Comparison of ENCODE assay signal across 21 cellular contexts in genomic region chr18:1273469-1273868, GRCh38.
A peak's percentile ranks its signal among the peaks of the same experiment; 100 is the strongest.
DNase-seq lines count a peak whose midpoint lies in the region; ATAC-seq, FAIRE-seq and TF ChIP-seq lines count a peak whose summit lies in the region.
"Had no signal": no experiment of that assay in that cellular context is flagged by ENCODE, and none has a peak within 500 bp of the region (broad histone marks: within the 10 kb centered on the region; RNA-seq: fewer than 3 reads in every experiment).

No MANE protein-coding gene starts in this region.

- TF ChIP-seq EP300 in A549 (IDR thresholded peaks at IDR 0.05): no peak

- POLR2A ChIA-PET in A549 (lab: Yijun Ruan, JAX): no interaction called here
- POLR2A ChIA-PET in IMR-90 (lab: Charles Lee; ENCODE audit: unreplicated experiment): no interaction called here

- no peaks in the 10 kb centered on the region for H3K4me1 Mint-ChIP-seq in effector memory CD8-positive, alpha-beta T cell (ENCODE audit: low read depth in 2 of 2)
- H3K4me1 Mint-ChIP-seq: CD14-positive monocyte; CD4-positive, alpha-beta memory T cell; CD4-positive, CD25-positive, alpha-beta regulatory T cell; CD8-positive, alpha-beta memory T cell had no signal

- H3K4me1 ChIP-seq in A549: 0 out of 3 replicates have a peak, but pooled peaks cover 3% of the 10 kb centered on the region
- H3K4me1 ChIP-seq in IMR-90 (ENCODE audit: control insufficient read depth, insufficient read depth, low read length): no peaks in the 10 kb centered on the region
- H3K4me1 ChIP-seq: BE2C had no signal

- H3K9ac ChIP-seq in IMR-90 (ENCODE audit: low read depth, low read length): no peak overlapping the region
- H3K9ac ChIP-seq: BLaER1 had no signal

- H3K9me3 ChIP-seq in A549: no peaks in the 10 kb centered on the region
- H3K9me3 ChIP-seq in IMR-90 (ENCODE audit: control insufficient read depth, insufficient read depth, low read length): peaks cover 11% of the 10 kb centered on the region
- H3K9me3 ChIP-seq: BE2C, BLaER1 had no signal

- peak; percentile 11 for DNase-seq in NCI-H82 (lab: John Stamatoyannopoulos, UW)
- no peak for DNase-seq in NCI-H82 treated with DMSO at 0.1 percent for 48 hours (lab: John Stamatoyannopoulos, UW; ENCODE audit: unreplicated experiment)
- DNase-seq in A549 (ENCODE audit: low read depth in 1 of 2, low spot score in 1 of 2): no peak
- DNase-seq in IMR-90: no peak
- no peak for DNase-seq in effector memory CD8-positive, alpha-beta T cell
- DNase-seq in medulla oblongata (ENCODE audit: extremely low spot score): no peak
- DNase-seq: ACHN; BE2C; C1 segment of cervical spinal cord; CD4-positive, alpha-beta memory T cell; CD4-positive, CD25-positive, alpha-beta regulatory T cell; CD8-positive, alpha-beta memory T cell; COR-L47; DMS79 treated with DMSO at 0.1 percent for 48 hours; GF-D8 had no signal

- in situ Hi-C loops in IMR-90 (cut with MboI; ENCODE audit: low sequenced_read_pairs): no loop called here

- H3K9me1 ChIP-seq in IMR-90 (ENCODE audit: insufficient read depth, low read length): no peaks in the 10 kb centered on the region

- no peak overlapping the region for H2BK15ac ChIP-seq in IMR-90 (ENCODE audit: low read depth, low read length)

- no peak overlapping the region for H3K18ac ChIP-seq in IMR-90 (ENCODE audit: low read depth, low read length)

- no peaks in the 10 kb centered on the region for H3K36me3 ChIP-seq in IMR-90 (ENCODE audit: control insufficient read depth, insufficient read depth, low read length)
- H3K36me3 ChIP-seq: BE2C, BLaER1 had no signal

- dilution Hi-C loops in IMR-90 (cut with HindIII; ENCODE audit: low sequenced_read_pairs, unreplicated experiment): no loop called here

- BruUV-seq in IMR-90 (replicated peaks; lab: Mats Ljungman, UMichigan): no TSS peak

- H2AK5ac ChIP-seq in IMR-90 (ENCODE audit: low read depth, low read length): no peak overlapping the region

- H2BK20ac ChIP-seq in IMR-90 (ENCODE audit: low read depth, low read length): no peak overlapping the region

- TF ChIP-seq POLR2A in A549 (IDR thresholded peaks at IDR 0.05; ENCODE audit: low read length) (no peak), IMR-90 (IDR thresholded peaks at IDR 0.05; ENCODE audit: low read depth, low read length) (no peak)

- no peak overlapping the region for H2AFZ ChIP-seq in IMR-90 (replicated peaks; ENCODE audit: low read length, poor library complexity)

- H3K79me1 ChIP-seq in IMR-90 (ENCODE audit: low read depth in 1 of 2, low read length in 2 of 2): no peaks in the 10 kb centered on the region

- H3K27ac Mint-ChIP-seq in effector memory CD8-positive, alpha-beta T cell: no peak overlapping the region
- H3K27ac Mint-ChIP-seq: CD14-positive monocyte; CD4-positive, alpha-beta memory T cell; CD4-positive, CD25-positive, alpha-beta regulatory T cell; CD8-positive, alpha-beta memory T cell had no signal

- no peaks in the 10 kb centered on the region for H4K20me1 ChIP-seq in IMR-90 (ENCODE audit: insufficient read depth, low read length)
- H4K20me1 ChIP-seq: BLaER1 had no signal

- H4K91ac ChIP-seq in IMR-90 (ENCODE audit: insufficient read depth, low read depth, low read length): no peak overlapping the region

- no peak for TF ChIP-seq RAD21 in A549 (conservative IDR thresholded peaks at IDR 0.05 in 1 of 2, IDR thresholded peaks at IDR 0.05 in 1 of 2)
- no peak for TF ChIP-seq RAD21 in IMR-90 (IDR thresholded peaks at IDR 0.05; ENCODE audit: low read length)

- intact Hi-C loops in IMR-90 (cut with micrococcal nuclease): no loop called here

- H3K4me2 ChIP-seq in A549 (no peak overlapping the region), IMR-90 (ENCODE audit: low read depth, low read length) (no peak overlapping the region)
- H3K4me2 ChIP-seq: BLaER1 had no signal

- H3K27ac ChIP-seq in A549 (no peak overlapping the region), IMR-90 (ENCODE audit: insufficient read depth, low read length) (no peak overlapping the region)
- H3K27ac ChIP-seq: 22Rv1, BLaER1 had no signal

- no peak overlapping the region for H3K56ac ChIP-seq in IMR-90 (ENCODE audit: extremely low read depth, insufficient read depth, low read length)

- H3K4ac ChIP-seq in IMR-90 (ENCODE audit: low read depth, low read length): no peak overlapping the region

- H3K14ac ChIP-seq in IMR-90 (replicated peaks; ENCODE audit: low read depth, low read length): no peak overlapping the region

- H2AK9ac ChIP-seq in IMR-90 (replicated peaks; ENCODE audit: low read depth, low read length, poor library complexity): no peak overlapping the region

- no peak overlapping the region for H2BK5ac ChIP-seq in IMR-90 (ENCODE audit: low read depth, low read length, poor library complexity, severe bottlenecking)

- H3K36me3 Mint-ChIP-seq in effector memory CD8-positive, alpha-beta T cell (ENCODE audit: insufficient read depth): no peaks in the 10 kb centered on the region
- H3K36me3 Mint-ChIP-seq: CD14-positive monocyte; CD4-positive, alpha-beta memory T cell; CD4-positive, CD25-positive, alpha-beta regulatory T cell; CD8-positive, alpha-beta memory T cell had no signal

- 65% methylated on average over 2 of the region's 2 CpGs for WGBS in A549 (ENCODE audit: missing lambda C conversion rate)
- WGBS in IMR-90 (ENCODE audit: extremely low coverage in 2 of 2, insufficient read length in 1 of 2), 2 experiments: no CpG with 5 or more reads among the region's 2 CpGs

- CTCF ChIA-PET in A549 (lab: Yijun Ruan, JAX) (no interaction called here), IMR-90 (lab: Yijun Ruan, JAX) (no interaction called here)

- FAIRE-seq in A549 (lab: Jason Lieb, UNC): no peak
- FAIRE-seq: G401.6, GM12891, GM19239 had no signal

- TF ChIP-seq CTCF in A549 (IDR thresholded peaks at IDR 0.05) (no peak), IMR-90 (conservative IDR thresholded peaks at IDR 0.05; ENCODE audit: low read depth, low read length) (no peak)

- no peak overlapping the region for H4K8ac ChIP-seq in IMR-90 (ENCODE audit: low read depth in 2 of 2, low read length in 2 of 2)

- H3K4me3 Mint-ChIP-seq in effector memory CD8-positive, alpha-beta T cell: no peak overlapping the region
- H3K4me3 Mint-ChIP-seq: CD14-positive monocyte; CD4-positive, alpha-beta memory T cell; CD4-positive, CD25-positive, alpha-beta regulatory T cell; CD8-positive, alpha-beta memory T cell had no signal

- H3K27me3 ChIP-seq in IMR-90 (ENCODE audit: control insufficient read depth, insufficient read depth, low read length): no peaks in the 10 kb centered on the region
- H3K27me3 ChIP-seq: BE2C, BLaER1 had no signal

- no peaks in the 10 kb centered on the region for H3K27me3 Mint-ChIP-seq in effector memory CD8-positive, alpha-beta T cell
- H3K27me3 Mint-ChIP-seq: CD4-positive, alpha-beta memory T cell had no signal

- H3K4me3 ChIP-seq in A549: no peak overlapping the region
- H3K4me3 ChIP-seq in IMR-90 (ENCODE audit: insufficient read depth, low read depth, low read length): no peak overlapping the region
- H3K4me3 ChIP-seq: BLaER1 had no signal

- H3K9me3 Mint-ChIP-seq in effector memory CD8-positive, alpha-beta T cell: peaks cover 7 to 9% of the 10 kb centered on the region in 2 donors

- no peak overlapping the region for H3K23ac ChIP-seq in IMR-90 (ENCODE audit: low read depth, low read length)

- ATAC-seq in A549: no peak
- ATAC-seq in IMR-90 (ENCODE audit: low read depth): no peak
- ATAC-seq in effector memory CD8-positive, alpha-beta T cell (replicated peaks): no peak

- H2BK120ac ChIP-seq in IMR-90 (ENCODE audit: low read depth, low read length): no peak overlapping the region

- no peak overlapping the region for H4K5ac ChIP-seq in IMR-90 (ENCODE audit: low read depth, low read length)

TF ChIP-seq in A549, 52 proteins besides CTCF, POLR2A, EP300 and RAD21:
- TF ChIP-seq MAFK (IDR thresholded peaks at IDR 0.05; ENCODE audit: partially characterized antibody): peak; percentile 19
- TF ChIP-seq MAZ (IDR thresholded peaks at IDR 0.05; ENCODE audit: borderline replicate concordance, low read depth, low read length): no peak

TF ChIP-seq in IMR-90, 13 proteins besides CTCF, POLR2A, EP300 and RAD21:
- TF ChIP-seq NFE2L2 (IDR thresholded peaks at IDR 0.05; ENCODE audit: low read depth, low read length): no peak
- TF ChIP-seq MAFK (IDR thresholded peaks at IDR 0.05; ENCODE audit: low read depth, low read length): peak; percentile 39
